ENCODE assay signal across 1 cellular context in the genomic region with DNA sequence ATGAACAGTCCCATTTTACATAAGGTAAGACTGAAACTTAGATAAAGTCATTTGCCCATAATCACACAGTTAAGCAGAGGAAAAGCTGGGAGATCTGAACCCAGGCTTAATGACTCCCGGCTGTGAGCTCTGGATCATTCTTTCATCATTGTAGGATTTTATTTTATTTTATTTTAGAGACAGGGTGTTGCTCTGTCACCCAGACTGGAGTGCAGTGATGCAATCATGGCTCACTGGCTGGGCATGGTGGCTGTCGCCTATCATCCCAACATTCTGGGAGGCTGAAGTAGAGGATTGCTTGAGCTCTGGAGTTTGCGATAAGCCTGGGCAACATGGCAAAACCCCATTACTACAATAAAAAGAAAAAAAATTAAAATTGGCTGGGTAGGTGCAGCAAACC.
TF ChIP-seq lines count a peak whose summit lies in the region.

No MANE protein-coding gene starts in this region.

TF ChIP-seq in GM23338, 12 proteins besides CTCF, POLR2A, EP300 and RAD21 (continued from another document):
- TF ChIP-seq STAT1 (IDR thresholded peaks at IDR 0.05; ENCODE audit: unreplicated experiment) (no peak), EZH2 (IDR thresholded peaks at IDR 0.05; ENCODE audit: low read depth, unreplicated experiment) (no peak)
